In the genomic region with DNA sequence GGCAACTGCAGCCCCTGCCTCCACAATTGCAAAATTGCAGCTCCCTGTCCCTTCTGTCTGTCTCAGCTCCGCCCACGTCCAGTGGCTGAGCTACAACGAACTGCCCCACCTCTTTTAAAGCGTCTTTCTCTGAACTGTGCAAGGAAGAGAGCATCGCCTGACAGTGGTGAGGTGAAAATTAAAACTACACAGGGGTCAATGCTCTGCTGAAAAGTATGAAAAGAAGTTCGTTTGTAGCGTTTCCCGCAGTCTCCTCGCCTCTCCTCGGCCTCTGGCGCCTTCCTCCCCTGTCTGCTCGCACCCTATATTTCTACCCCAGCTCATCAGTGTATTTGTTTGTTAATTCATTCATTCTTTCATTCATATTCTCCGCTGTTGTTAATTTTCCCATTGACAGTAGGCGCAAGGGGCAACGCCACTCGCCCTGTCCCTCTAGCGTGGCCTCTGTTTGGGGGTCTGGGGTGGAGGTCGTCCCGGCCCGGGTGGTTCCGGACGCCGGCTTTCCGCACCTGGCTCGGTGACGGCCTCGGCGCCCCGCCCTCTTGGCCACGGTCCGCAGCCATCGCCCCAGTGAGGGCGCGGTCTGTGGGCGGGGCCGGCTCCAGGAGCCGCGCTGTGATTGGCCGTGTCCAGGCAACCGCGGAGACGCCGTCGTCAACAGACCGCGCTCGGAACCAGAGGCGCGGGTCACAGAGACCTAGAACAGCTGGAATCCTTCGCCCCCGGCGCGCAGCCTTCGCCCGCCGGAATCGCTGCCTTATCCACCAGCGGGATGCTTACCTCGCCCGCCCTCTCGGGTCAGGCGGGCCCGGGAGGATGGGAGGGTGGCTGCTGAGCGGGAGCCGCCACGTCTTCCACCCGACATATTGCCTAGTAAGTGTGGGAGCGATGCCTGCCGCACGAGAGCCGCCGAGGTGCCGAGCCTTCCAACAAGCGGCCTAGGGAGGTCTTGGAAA, we compare ENCODE assay signal across 1 cellular context.
TF ChIP-seq lines count a peak whose summit lies in the region.

A gene with protein sequence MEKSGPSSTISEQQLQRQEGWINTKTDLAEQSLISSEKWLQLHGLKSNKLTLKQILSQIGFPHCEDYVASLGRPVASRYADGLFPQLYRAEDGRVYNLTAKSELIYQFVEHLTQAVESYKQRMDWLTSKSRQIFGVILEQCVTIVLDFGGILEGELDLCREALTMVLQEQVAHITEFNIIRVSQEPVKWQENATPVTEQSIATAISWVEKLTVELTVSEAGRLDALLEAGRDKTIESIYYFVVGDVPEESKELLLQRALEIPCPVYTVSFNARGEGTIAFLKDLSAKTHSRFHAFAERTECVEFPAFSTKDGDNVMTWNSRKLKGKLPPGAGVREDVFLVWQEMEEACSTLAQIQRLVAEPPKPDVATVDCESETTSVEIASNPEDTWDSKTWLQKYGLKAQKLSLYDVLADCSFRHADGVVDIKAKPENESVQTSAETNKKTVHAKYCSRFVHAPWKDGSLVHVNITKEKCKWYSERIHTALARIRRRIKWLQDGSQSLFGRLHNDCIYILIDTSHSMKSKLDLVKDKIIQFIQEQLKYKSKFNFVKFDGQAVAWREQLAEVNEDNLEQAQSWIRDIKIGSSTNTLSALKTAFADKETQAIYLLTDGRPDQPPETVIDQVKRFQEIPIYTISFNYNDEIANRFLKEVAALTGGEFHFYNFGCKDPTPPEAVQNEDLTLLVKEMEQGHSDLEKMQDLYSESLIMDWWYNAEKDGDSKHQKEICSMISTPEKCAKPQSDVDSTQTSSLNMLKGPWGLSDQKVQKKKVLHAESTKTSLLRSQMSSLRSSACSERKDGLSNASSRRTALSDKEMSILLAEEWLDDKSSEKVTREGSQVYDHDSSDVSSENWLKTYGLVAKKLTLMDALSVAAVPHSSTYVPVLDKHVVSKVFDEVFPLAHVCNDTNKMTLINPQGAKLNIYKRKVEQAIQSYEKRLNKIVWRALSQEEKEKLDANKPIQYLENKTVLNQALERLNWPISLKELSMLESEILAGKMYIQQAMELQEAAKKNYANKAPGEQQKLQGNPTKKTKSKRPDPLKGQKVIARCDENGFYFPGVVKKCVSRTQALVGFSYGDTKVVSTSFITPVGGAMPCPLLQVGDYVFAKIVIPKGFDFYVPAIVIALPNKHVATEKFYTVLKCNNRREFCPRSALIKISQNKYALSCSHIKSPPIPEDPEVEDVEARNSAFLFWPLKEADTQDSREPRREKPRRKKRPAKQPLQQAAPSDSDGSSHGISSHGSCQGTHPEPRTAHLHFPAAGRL (N-terminal part only) (plus strand): TSS at position 677 of the 956 bp plus-strand sequence. CDS start 5,926 bp downstream, outside the sequence.

TF ChIP-seq in HEK293, 187 proteins besides CTCF, POLR2A, EP300 and RAD21 (continued from another document and continues in another):
- TF ChIP-seq, protein P1, sequence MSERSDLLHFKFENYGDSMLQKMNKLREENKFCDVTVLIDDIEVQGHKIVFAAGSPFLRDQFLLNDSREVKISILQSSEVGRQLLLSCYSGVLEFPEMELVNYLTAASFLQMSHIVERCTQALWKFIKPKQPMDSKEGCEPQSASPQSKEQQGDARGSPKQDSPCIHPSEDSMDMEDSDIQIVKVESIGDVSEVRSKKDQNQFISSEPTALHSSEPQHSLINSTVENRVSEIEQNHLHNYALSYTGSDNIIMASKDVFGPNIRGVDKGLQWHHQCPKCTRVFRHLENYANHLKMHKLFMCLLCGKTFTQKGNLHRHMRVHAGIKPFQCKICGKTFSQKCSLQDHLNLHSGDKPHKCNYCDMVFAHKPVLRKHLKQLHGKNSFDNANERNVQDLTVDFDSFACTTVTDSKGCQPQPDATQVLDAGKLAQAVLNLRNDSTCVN (tag by site-specific recombination; optimal IDR thresholded peaks at IDR 0.05) = peak; percentile 71
- TF ChIP-seq ZNF24 (tag by site-specific recombination; IDR thresholded peaks at IDR 0.05) (peak; percentile 72), KLF10 (tag by site-specific recombination; IDR thresholded peaks at IDR 0.05) (peak; percentile 59; the same call in 1 of the 2 replicates), ZNF791 (tag by site-specific recombination; IDR thresholded peaks at IDR 0.05) (no peak), ZNF248 (tag by site-specific recombination; IDR thresholded peaks at IDR 0.05) (no peak), ZNF174 (tag by site-specific recombination; IDR thresholded peaks at IDR 0.05) (no peak), ZNF707 (tag by site-specific recombination; IDR thresholded peaks at IDR 0.05) (no peak), KLF9 (tag by site-specific recombination; IDR thresholded peaks at IDR 0.05; ENCODE audit: low read depth) (peak; percentile 89), HOXC10 (CRISPR knock-in tag; IDR thresholded peaks at IDR 0.05) (no peak), ZNF654 (tag by site-specific recombination; IDR thresholded peaks at IDR 0.05; ENCODE audit: low read depth) (no peak), ZFP41 (tag by site-specific recombination; IDR thresholded peaks at IDR 0.05; ENCODE audit: borderline replicate concordance) (no peak), ZFHX2 (tag by site-specific recombination; conservative IDR thresholded peaks at IDR 0.05) (peak; percentile 35; the same call in 1 of the 2 replicates), SP3 (tag by site-specific recombination; IDR thresholded peaks at IDR 0.05) (peak; percentile 72), KLF8 (tag by site-specific recombination; IDR thresholded peaks at IDR 0.05) (no peak), ZNF112 (tag by site-specific recombination; IDR thresholded peaks at IDR 0.05) (no peak)
- TF ChIP-seq, protein P2, sequence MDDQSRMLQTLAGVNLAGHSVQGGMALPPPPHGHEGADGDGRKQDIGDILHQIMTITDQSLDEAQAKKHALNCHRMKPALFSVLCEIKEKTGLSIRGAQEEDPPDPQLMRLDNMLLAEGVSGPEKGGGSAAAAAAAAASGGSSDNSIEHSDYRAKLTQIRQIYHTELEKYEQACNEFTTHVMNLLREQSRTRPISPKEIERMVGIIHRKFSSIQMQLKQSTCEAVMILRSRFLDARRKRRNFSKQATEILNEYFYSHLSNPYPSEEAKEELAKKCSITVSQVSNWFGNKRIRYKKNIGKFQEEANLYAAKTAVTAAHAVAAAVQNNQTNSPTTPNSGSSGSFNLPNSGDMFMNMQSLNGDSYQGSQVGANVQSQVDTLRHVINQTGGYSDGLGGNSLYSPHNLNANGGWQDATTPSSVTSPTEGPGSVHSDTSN (CRISPR knock-in tag; IDR thresholded peaks at IDR 0.05) = no peak
- TF ChIP-seq, protein P3, sequence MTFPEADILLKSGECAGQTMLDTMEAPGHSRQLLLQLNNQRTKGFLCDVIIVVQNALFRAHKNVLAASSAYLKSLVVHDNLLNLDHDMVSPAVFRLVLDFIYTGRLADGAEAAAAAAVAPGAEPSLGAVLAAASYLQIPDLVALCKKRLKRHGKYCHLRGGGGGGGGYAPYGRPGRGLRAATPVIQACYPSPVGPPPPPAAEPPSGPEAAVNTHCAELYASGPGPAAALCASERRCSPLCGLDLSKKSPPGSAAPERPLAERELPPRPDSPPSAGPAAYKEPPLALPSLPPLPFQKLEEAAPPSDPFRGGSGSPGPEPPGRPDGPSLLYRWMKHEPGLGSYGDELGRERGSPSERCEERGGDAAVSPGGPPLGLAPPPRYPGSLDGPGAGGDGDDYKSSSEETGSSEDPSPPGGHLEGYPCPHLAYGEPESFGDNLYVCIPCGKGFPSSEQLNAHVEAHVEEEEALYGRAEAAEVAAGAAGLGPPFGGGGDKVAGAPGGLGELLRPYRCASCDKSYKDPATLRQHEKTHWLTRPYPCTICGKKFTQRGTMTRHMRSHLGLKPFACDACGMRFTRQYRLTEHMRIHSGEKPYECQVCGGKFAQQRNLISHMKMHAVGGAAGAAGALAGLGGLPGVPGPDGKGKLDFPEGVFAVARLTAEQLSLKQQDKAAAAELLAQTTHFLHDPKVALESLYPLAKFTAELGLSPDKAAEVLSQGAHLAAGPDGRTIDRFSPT (tag by site-specific recombination; IDR thresholded peaks at IDR 0.05) = no peak
- TF ChIP-seq, protein P4, sequence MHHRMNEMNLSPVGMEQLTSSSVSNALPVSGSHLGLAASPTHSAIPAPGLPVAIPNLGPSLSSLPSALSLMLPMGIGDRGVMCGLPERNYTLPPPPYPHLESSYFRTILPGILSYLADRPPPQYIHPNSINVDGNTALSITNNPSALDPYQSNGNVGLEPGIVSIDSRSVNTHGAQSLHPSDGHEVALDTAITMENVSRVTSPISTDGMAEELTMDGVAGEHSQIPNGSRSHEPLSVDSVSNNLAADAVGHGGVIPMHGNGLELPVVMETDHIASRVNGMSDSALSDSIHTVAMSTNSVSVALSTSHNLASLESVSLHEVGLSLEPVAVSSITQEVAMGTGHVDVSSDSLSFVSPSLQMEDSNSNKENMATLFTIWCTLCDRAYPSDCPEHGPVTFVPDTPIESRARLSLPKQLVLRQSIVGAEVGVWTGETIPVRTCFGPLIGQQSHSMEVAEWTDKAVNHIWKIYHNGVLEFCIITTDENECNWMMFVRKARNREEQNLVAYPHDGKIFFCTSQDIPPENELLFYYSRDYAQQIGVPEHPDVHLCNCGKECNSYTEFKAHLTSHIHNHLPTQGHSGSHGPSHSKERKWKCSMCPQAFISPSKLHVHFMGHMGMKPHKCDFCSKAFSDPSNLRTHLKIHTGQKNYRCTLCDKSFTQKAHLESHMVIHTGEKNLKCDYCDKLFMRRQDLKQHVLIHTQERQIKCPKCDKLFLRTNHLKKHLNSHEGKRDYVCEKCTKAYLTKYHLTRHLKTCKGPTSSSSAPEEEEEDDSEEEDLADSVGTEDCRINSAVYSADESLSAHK (tag by site-specific recombination; IDR thresholded peaks at IDR 0.05) = no peak
- TF ChIP-seq, protein P5, sequence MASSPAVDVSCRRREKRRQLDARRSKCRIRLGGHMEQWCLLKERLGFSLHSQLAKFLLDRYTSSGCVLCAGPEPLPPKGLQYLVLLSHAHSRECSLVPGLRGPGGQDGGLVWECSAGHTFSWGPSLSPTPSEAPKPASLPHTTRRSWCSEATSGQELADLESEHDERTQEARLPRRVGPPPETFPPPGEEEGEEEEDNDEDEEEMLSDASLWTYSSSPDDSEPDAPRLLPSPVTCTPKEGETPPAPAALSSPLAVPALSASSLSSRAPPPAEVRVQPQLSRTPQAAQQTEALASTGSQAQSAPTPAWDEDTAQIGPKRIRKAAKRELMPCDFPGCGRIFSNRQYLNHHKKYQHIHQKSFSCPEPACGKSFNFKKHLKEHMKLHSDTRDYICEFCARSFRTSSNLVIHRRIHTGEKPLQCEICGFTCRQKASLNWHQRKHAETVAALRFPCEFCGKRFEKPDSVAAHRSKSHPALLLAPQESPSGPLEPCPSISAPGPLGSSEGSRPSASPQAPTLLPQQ (tag by site-specific recombination; IDR thresholded peaks at IDR 0.05) = peak; percentile 53; the same call in 1 of the 2 replicates
- TF ChIP-seq, protein P6, sequence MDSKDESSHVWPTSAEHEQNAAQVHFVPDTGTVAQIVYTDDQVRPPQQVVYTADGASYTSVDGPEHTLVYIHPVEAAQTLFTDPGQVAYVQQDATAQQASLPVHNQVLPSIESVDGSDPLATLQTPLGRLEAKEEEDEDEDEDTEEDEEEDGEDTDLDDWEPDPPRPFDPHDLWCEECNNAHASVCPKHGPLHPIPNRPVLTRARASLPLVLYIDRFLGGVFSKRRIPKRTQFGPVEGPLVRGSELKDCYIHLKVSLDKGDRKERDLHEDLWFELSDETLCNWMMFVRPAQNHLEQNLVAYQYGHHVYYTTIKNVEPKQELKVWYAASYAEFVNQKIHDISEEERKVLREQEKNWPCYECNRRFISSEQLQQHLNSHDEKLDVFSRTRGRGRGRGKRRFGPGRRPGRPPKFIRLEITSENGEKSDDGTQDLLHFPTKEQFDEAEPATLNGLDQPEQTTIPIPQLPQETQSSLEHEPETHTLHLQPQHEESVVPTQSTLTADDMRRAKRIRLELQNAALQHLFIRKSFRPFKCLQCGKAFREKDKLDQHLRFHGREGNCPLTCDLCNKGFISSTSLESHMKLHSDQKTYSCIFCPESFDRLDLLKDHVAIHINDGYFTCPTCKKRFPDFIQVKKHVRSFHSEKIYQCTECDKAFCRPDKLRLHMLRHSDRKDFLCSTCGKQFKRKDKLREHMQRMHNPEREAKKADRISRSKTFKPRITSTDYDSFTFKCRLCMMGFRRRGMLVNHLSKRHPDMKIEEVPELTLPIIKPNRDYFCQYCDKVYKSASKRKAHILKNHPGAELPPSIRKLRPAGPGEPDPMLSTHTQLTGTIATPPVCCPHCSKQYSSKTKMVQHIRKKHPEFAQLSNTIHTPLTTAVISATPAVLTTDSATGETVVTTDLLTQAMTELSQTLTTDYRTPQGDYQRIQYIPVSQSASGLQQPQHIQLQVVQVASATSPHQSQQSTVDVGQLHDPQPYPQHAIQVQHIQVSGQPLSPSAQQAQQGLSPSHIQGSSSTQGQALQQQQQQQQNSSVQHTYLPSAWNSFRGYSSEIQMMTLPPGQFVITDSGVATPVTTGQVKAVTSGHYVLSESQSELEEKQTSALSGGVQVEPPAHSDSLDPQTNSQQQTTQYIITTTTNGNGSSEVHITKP (tag by site-specific recombination; IDR thresholded peaks at IDR 0.05) = peak; percentile 21; the same call in 1 of the 2 replicates
- TF ChIP-seq, protein P7, sequence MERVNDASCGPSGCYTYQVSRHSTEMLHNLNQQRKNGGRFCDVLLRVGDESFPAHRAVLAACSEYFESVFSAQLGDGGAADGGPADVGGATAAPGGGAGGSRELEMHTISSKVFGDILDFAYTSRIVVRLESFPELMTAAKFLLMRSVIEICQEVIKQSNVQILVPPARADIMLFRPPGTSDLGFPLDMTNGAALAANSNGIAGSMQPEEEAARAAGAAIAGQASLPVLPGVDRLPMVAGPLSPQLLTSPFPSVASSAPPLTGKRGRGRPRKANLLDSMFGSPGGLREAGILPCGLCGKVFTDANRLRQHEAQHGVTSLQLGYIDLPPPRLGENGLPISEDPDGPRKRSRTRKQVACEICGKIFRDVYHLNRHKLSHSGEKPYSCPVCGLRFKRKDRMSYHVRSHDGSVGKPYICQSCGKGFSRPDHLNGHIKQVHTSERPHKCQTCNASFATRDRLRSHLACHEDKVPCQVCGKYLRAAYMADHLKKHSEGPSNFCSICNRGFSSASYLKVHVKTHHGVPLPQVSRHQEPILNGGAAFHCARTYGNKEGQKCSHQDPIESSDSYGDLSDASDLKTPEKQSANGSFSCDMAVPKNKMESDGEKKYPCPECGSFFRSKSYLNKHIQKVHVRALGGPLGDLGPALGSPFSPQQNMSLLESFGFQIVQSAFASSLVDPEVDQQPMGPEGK (tag by site-specific recombination; IDR thresholded peaks at IDR 0.05) = 0 out of 2 replicates have a peak, but pooled peaks have one; percentile 12
- TF ChIP-seq, protein P8, sequence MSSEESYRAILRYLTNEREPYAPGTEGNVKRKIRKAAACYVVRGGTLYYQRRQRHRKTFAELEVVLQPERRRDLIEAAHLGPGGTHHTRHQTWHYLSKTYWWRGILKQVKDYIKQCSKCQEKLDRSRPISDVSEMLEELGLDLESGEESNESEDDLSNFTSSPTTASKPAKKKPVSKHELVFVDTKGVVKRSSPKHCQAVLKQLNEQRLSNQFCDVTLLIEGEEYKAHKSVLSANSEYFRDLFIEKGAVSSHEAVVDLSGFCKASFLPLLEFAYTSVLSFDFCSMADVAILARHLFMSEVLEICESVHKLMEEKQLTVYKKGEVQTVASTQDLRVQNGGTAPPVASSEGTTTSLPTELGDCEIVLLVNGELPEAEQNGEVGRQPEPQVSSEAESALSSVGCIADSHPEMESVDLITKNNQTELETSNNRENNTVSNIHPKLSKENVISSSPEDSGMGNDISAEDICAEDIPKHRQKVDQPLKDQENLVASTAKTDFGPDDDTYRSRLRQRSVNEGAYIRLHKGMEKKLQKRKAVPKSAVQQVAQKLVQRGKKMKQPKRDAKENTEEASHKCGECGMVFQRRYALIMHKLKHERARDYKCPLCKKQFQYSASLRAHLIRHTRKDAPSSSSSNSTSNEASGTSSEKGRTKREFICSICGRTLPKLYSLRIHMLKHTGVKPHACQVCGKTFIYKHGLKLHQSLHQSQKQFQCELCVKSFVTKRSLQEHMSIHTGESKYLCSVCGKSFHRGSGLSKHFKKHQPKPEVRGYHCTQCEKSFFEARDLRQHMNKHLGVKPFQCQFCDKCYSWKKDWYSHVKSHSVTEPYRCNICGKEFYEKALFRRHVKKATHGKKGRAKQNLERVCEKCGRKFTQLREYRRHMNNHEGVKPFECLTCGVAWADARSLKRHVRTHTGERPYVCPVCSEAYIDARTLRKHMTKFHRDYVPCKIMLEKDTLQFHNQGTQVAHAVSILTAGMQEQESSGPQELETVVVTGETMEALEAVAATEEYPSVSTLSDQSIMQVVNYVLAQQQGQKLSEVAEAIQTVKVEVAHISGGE (tag by site-specific recombination; conservative IDR thresholded peaks at IDR 0.05; ENCODE audit: low read depth) = no peak
